In the genomic region with DNA sequence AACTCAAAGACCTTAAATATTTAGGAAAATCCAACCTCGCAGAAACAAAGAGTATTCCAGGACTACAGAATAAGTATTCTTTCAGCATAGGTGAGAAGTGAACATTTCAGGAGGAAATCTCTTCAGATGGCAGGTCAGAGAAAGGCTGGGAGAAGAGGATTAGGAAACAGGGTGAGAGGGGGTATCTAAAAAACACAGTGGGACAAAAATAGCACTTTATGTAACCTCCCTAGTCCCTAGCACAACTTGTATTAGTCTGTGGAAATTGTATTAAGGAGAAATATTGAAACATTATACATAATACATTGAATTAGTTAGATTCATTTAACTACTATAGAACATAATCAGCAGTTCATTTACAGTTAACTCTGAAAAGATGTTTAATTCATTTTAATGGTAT, we compare ENCODE assay signal across 14 cellular contexts.
"Had no signal": no experiment of that assay in that cellular context is flagged by ENCODE, and none has a peak within 500 bp of the region (broad histone marks: within the 10 kb centered on the region; RNA-seq: fewer than 3 reads in every experiment).

No MANE protein-coding gene starts in this region.

- ATAC-seq: left lung; pancreas; stimulated activated naive B cell treated with anti-CD40 and anti-IgM and Interleukin-4, amounts not matched to agents 10 μg/mL and 1 μg/mL and 100 μg/mL, for 72 hours had no signal

- H3K27ac ChIP-seq: pancreas had no signal

- H3K4me1 ChIP-seq: left lung had no signal

- H3K4me3 ChIP-seq: left lung, pancreas, skin epidermis, stomach had no signal

- H3K36me3 ChIP-seq: left lung, pancreas, stomach had no signal

- DNase-seq: dermis blood vessel endothelial cell; foreskin melanocyte; islet precursor cell; left lung; mesendoderm; naive B cell; occipital lobe; pancreas; stimulated activated CD4-positive, alpha-beta T cell treated with anti-CD3 and anti-CD28 coated beads, Interleukin-2, amount 100 ng/mL, for 24 hours; stimulated activated CD4-positive, alpha-beta T cell treated with anti-CD3 and anti-CD28 coated beads, Interleukin-4, amount 100 ng/mL, for 4 hours; stimulated activated naive B cell treated with anti-CD40 and anti-IgM and Interleukin-4, amounts not matched to agents 10 μg/mL and 1 μg/mL and 100 μg/mL, for 72 hours; stomach; trophoblast cell had no signal

- H3K9me3 ChIP-seq: left lung, pancreas, stomach had no signal

- H3K27me3 ChIP-seq: left lung, pancreas, stomach had no signal
